ENCODE assay signal across 11 cellular contexts in genomic region chr18:35045808-35046207, GRCh38. TPM values are rescaled to one million over a fixed set of nuclear protein-coding genes. Genes with fewer than 3 reads are reported as not detected.
DNase-seq lines count a peak whose midpoint lies in the region; FAIRE-seq and TF ChIP-seq lines count a peak whose summit lies in the region.
"Had no signal": no experiment of that assay in that cellular context is flagged by ENCODE, and none has a peak within 500 bp of the region (broad histone marks: within the 10 kb centered on the region; RNA-seq: fewer than 3 reads in every experiment).

No MANE protein-coding gene starts in this region.

- H3K9me3 Mint-ChIP-seq in activated naive CD4-positive, alpha-beta T cell treated with anti-CD3 and anti-CD28 coated beads for 36 hours, result peaks cover 4% of the 10 kb centered on the region

- H3K4me1 ChIP-seq in endothelial cell of umbilical vein (ENCODE audit: control insufficient read depth, extremely low read depth, insufficient read depth, low read length) (peaks cover 53% of the 10 kb centered on the region), spleen (peaks cover 52 to 96% (median 79%) of the 10 kb centered on the region in 6 donors)

- no peaks in the 10 kb centered on the region for H3K27me3 Mint-ChIP-seq in activated naive CD4-positive, alpha-beta T cell treated with anti-CD3 and anti-CD28 coated beads for 36 hours (ENCODE audit: low read depth)

- H3K36me3 Mint-ChIP-seq in activated naive CD4-positive, alpha-beta T cell treated with anti-CD3 and anti-CD28 coated beads for 36 hours (ENCODE audit: low read depth), result peaks cover 7% of the 10 kb centered on the region

- H3K9me3 ChIP-seq in endothelial cell of umbilical vein (replicated peaks; ENCODE audit: control insufficient read depth, insufficient read depth, low read length) (no peaks in the 10 kb centered on the region), spleen (no peaks in the 10 kb centered on the region)
- H3K9me3 ChIP-seq: gastroesophageal sphincter had no signal

- peaks cover 19% of the 10 kb centered on the region for H4K20me1 ChIP-seq in endothelial cell of umbilical vein (replicated peaks; ENCODE audit: control insufficient read depth, extremely low read depth, insufficient read depth, low read length)

- H3K79me2 ChIP-seq in endothelial cell of umbilical vein (ENCODE audit: control insufficient read depth, insufficient read depth, low read length), result peaks cover 86% of the 10 kb centered on the region

- H3K27ac Mint-ChIP-seq in activated naive CD4-positive, alpha-beta T cell treated with anti-CD3 and anti-CD28 coated beads for 36 hours, result peak overlapping the region; percentile 95

- TF ChIP-seq POLR2A in endothelial cell of umbilical vein (IDR thresholded peaks at IDR 0.05; ENCODE audit: low read depth, low read length), result no peak
- no peak for TF ChIP-seq POLR2A in spleen (IDR thresholded peaks at IDR 0.05)

- H3K27ac ChIP-seq in endothelial cell of umbilical vein (ENCODE audit: insufficient read depth, low read depth, low read length) (no peak overlapping the region), spleen (peak overlapping the region in 7 of 8 donors; percentile 52 to 97 (median 90))

- no TSS peak for BruUV-seq in endothelial cell of umbilical vein (replicated peaks; lab: Mats Ljungman, UMichigan)

- H3K27me3 ChIP-seq in endothelial cell of umbilical vein (ENCODE audit: control insufficient read depth in 2 of 2, insufficient read depth in 2 of 2, low read length in 2 of 2), result no peaks in the 10 kb centered on the region
- no peaks in the 10 kb centered on the region for H3K27me3 ChIP-seq in spleen (replicated peaks in 1 of 7)
- H3K27me3 ChIP-seq: gastroesophageal sphincter had no signal

- H3K9me1 ChIP-seq in endothelial cell of umbilical vein (replicated peaks; ENCODE audit: control insufficient read depth, extremely low read depth, insufficient read depth, low read length), result no peaks in the 10 kb centered on the region

- peaks cover 72% of the 10 kb centered on the region for H3K4me1 Mint-ChIP-seq in activated naive CD4-positive, alpha-beta T cell treated with anti-CD3 and anti-CD28 coated beads for 36 hours (ENCODE audit: low read depth)

- POLR2A ChIA-PET in endothelial cell of umbilical vein (lab: Charles Lee), result no interaction called here

- intact Hi-C loops in activated naive CD4-positive, alpha-beta T cell treated with anti-CD3 and anti-CD28 coated beads for 36 hours (cut with micrococcal nuclease), result loop anchor here (1.0 to 10.0 kb wide), 3 partner anchors 50 to 1079 kb away; partner anchors contain the start of genes ELP2, GALNT1 and SLC39A6
- intact Hi-C loops in endothelial cell of umbilical vein (cut with micrococcal nuclease) (loop anchor here (10.0 kb wide), 1 partner anchor 419 kb away; no protein-coding TSS in a partner anchor), spleen (cut with DNase I; ENCODE audit: low total_unique reads) (no loop called here)

- H3K9ac ChIP-seq in endothelial cell of umbilical vein (replicated peaks; ENCODE audit: extremely low read depth, insufficient read depth, low read length), result no peak overlapping the region

- H3K36me3 ChIP-seq in endothelial cell of umbilical vein (ENCODE audit: control insufficient read depth in 2 of 2, extremely low read depth in 1 of 2, insufficient read depth in 2 of 2, low read length in 2 of 2), result peaks cover 0 to 2% of the 10 kb centered on the region in 2 experiments
- no peaks in the 10 kb centered on the region for H3K36me3 ChIP-seq in spleen
- H3K36me3 ChIP-seq: gastroesophageal sphincter had no signal

- no peak for TF ChIP-seq CTCF in endothelial cell of umbilical vein (IDR thresholded peaks at IDR 0.05; ENCODE audit: extremely low read depth in 1 of 2, insufficient read depth in 1 of 2, low read depth in 1 of 2, low read length in 2 of 2)
- TF ChIP-seq CTCF in spleen (IDR thresholded peaks at IDR 0.05 in 8 of 11, conservative IDR thresholded peaks at IDR 0.05 in 3 of 11), result no peak

- peak overlapping the region; percentile 96 for H3K4me2 ChIP-seq in endothelial cell of umbilical vein (ENCODE audit: insufficient read depth, low read length)

- no peak overlapping the region for H3K4me3 ChIP-seq in endothelial cell of umbilical vein (replicated peaks in 1 of 3; ENCODE audit: insufficient read depth in 1 of 3, low read depth in 1 of 3, low read length in 3 of 3)
- H3K4me3 ChIP-seq in spleen, result peak overlapping the region in 1 of 8 donors; percentile 3
- H3K4me3 ChIP-seq: gastroesophageal sphincter had no signal

- CTCF ChIA-PET in activated naive CD4-positive, alpha-beta T cell treated with anti-CD3 and anti-CD28 coated beads for 36 hours (lab: Charles Lee), result interaction anchor here (2.1 kb wide), 2 partner anchors 16 to 21 kb away, joined by 7 read pairs; no protein-coding TSS in a partner anchor
- CTCF ChIA-PET in endothelial cell of umbilical vein (lab: Charles Lee), result interaction anchor here (0.7 to 2.5 kb wide), 6 partner anchors 28 to 207 kb away, joined by 3 to 12 read pairs (median 6); no protein-coding TSS in a partner anchor

- no peak for FAIRE-seq in endothelial cell of umbilical vein (lab: Jason Lieb, UNC)

- dilution Hi-C loops in endothelial cell of umbilical vein (cut with MboI; ENCODE audit: extremely low pct_ligation_motif_present, low sequenced_read_pairs), result no loop called here

- H3K4me3 Mint-ChIP-seq in activated naive CD4-positive, alpha-beta T cell treated with anti-CD3 and anti-CD28 coated beads for 36 hours, result peak overlapping the region; percentile 59

- no peak overlapping the region for H2AFZ ChIP-seq in endothelial cell of umbilical vein (ENCODE audit: low read depth, low read length)

- DNase-seq in activated naive CD4-positive, alpha-beta T cell treated with anti-CD3 and anti-CD28 coated beads for 36 hours, result no peak
- no peak for DNase-seq in activated naive CD4-positive, alpha-beta T cell treated with anti-CD3 and anti-CD28 coated beads, Interleukin-2, amount 50 U/mL, for 16 hours
- DNase-seq in OCI-M1 (lab: John Stamatoyannopoulos, UW), result peak; percentile 54
- DNase-seq in endothelial cell of umbilical vein (ENCODE audit: low read depth, low spot score), result no peak
- no peak for DNase-seq in spleen
- DNase-seq in NCI-H2029 treated with DMSO at 0.1 percent for 48 hours (lab: John Stamatoyannopoulos, UW), result no peak
- no peak for DNase-seq in NCI-H524 treated with DMSO at 0.1 percent for 48 hours (lab: John Stamatoyannopoulos, UW)
- no peak for DNase-seq in stimulated activated naive CD4-positive, alpha-beta T cell treated with Interleukin-2 at 50 U/mL for 16 hours (lab: John Stamatoyannopoulos, UW)
- DNase-seq: activated CD4-positive, alpha-beta T cell treated with anti-CD3 and anti-CD28 coated beads, Interleukin-2, amount 50 U/mL, for 1 hour; NCI-H1930 had no signal

- 38 to 70% (median 52%) methylated on average over 2 of the region's 2 CpGs for WGBS in spleen, 5 donors

TF ChIP-seq in endothelial cell of umbilical vein, 7 proteins besides CTCF, POLR2A, EP300 and RAD21:
- TF ChIP-seq MYC (IDR thresholded peaks at IDR 0.05; ENCODE audit: low read depth, low read length) (no peak), POLR2AphosphoS5 (IDR thresholded peaks at IDR 0.05; ENCODE audit: insufficient read depth, low read depth, low read length) (no peak), EZH2 (IDR thresholded peaks at IDR 0.05; ENCODE audit: borderline replicate concordance, low read depth, low read length, severe bottlenecking) (no peak)

RNA-seq across cellular contexts. Expression of gene MAPRE2, which starts 4.6 kb away (rescaled TPM):
- 10 to 100 TPM; 62.5 to 66.2 TPM for total RNA-seq in activated naive CD4-positive, alpha-beta T cell treated with anti-CD3 and anti-CD28 coated beads for 36 hours
- 111 and 117 TPM in 2 replicates for total RNA-seq in endothelial cell of umbilical vein
- polyA plus RNA-seq in endothelial cell of umbilical vein, result 141 and 148 TPM in 2 replicates
- polyA plus RNA-seq in endothelial cell of umbilical vein (2011; cell fraction: cytosol; rRNA removed), result 144 and 152 TPM in 2 replicates
- polyA plus RNA-seq in endothelial cell of umbilical vein (2011; cell fraction: nucleus; rRNA removed), result 140 and 156 TPM in 2 replicates
- 85.6 and 119 TPM in 2 replicates for polyA plus RNA-seq in endothelial cell of umbilical vein (2012)
- polyA minus RNA-seq in endothelial cell of umbilical vein, result 256 and 277 TPM in 2 replicates
- 18.7 TPM for polyA minus RNA-seq in endothelial cell of umbilical vein (2011; cell fraction: cytosol; rRNA and poly(A)+ RNA removed)
- 306 and 317 TPM in 2 replicates for polyA minus RNA-seq in endothelial cell of umbilical vein (2011; cell fraction: nucleus; rRNA and poly(A)+ RNA removed)
- 10 to 100 TPM; 42.6 to 62.9 (median 50.2) TPM for total RNA-seq in spleen
- 10 to 100 TPM; 18.8 to 21.5 (median 20.6) TPM for polyA plus RNA-seq in spleen
